1 cellular context compared by ENCODE assay signal in the genomic region with DNA sequence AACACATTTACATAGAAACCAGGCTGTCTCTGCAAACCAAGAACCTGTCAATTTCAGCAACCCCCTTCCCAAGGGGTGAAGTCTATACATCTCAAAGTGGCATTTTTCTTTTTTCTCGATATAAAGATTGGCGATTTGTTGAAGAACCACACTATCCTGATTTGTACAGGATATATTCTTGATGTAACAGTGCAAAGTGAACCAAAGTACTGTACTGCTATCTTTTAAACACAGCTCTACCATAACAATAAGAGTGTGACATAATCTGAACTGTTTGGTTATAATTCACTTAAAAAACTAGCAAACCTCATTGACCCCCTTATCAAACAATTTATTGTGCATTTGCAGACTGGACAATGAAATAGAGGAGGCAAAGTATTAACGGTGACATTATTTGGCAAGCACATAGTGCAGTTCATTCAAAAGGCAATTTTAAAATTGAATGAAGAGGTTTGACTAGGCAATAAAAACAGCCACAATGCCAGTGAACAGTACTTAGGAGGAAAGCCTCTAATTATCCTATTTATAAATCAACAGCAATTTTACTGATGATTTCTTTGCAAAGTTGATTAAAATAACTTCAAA.
A peak's percentile ranks its signal among the peaks of the same experiment; 100 is the strongest.
TF ChIP-seq lines count a peak whose summit lies in the region.

No MANE protein-coding gene starts in this region.

TF ChIP-seq in HEK293, 187 proteins besides CTCF, POLR2A, EP300 and RAD21 (continued from another document):
- TF ChIP-seq FEZF1 (tag by site-specific recombination; IDR thresholded peaks at IDR 0.05) (peak; percentile 83), ZNF777 (tag by site-specific recombination; IDR thresholded peaks at IDR 0.05; ENCODE audit: borderline replicate concordance) (no peak)
